In the genomic region with DNA sequence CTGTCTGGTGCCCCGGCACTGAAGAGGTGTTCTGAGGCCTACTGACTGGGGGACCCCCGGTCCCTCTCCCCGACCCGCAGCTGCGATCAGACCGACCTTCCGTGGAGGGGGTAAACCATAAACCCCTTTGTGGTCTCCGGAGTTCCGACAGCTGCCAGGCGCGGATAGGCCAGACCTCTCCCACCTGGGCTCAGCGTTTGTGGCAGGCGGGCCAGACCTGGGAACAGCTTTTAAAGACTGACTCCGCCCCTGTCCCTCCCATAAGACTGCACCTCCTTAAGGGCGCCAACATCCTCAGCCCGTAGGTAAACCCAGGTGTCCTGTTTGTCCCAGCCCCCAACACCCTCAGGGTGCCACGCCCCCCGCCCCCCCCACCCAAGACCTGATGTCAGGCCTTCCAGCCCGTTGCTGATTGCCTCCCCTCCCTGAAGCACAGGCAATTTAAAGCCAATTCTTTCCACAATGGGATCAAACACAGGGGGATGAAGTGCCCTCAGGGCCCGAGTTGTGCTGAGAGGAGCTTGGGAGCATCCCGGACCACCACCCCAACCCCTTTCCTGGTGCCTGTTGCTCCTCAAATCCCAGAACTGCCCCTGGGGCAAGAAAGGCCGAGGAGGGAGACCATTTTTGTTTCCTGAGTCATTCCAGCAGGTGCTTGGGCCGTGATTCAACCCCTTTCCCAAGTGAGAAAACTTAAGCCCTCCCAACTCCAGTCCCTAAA, we compare ENCODE assay signal across 8 cellular contexts. TPM values are rescaled to one million over a fixed set of nuclear protein-coding genes. Genes with fewer than 3 reads are reported as not detected.
DNase-seq lines count a peak whose midpoint lies in the region; ATAC-seq and TF ChIP-seq lines count a peak whose summit lies in the region.

Gene SOX15 (minus strand): TSS at position 204 of the 721 bp plus-strand sequence. CDS start 418 bp downstream, outside the sequence.

- H3K4me1 ChIP-seq in GM23338 (ENCODE audit: insufficient read depth): peaks cover 15% of the 10 kb centered on the region
- H3K4me1 ChIP-seq in right cardiac atrium (ENCODE audit: control insufficient read depth, insufficient read depth, low read length): no peaks in the 10 kb centered on the region

- H3K4me1 Mint-ChIP-seq in GM23338: peaks cover 38% of the 10 kb centered on the region
- H3K4me1 Mint-ChIP-seq in WTC11: peaks cover 30% of the 10 kb centered on the region

- peak within 1 kb of the TSS; percentile 88 for H3K4me3 ChIP-seq in GM23338
- no peak within 1 kb of the TSS for H3K4me3 ChIP-seq in right cardiac atrium (ENCODE audit: low read length)
- peak within 1 kb of the TSS; percentile 26 for H3K4me3 ChIP-seq in skeletal muscle cell (ENCODE audit: low read depth, low read length)

- POLR2A ChIA-PET in WTC11 (lab: Charles Lee): interaction anchor here (0.8 to 4.6 kb wide), 17 partner anchors 10 to 187 kb away, joined by 3 to 41 read pairs (median 4); partner anchors contain the start of genes ATP1B2, CD68, EFNB3 and SAT2

- CTCF ChIA-PET in WTC11 (lab: Charles Lee): interaction anchor here (0.7 to 4.3 kb wide), 49 partner anchors 8 to 600 kb away, joined by 3 to 61 read pairs (median 6); partner anchors contain the start of genes ACAP1, ATP1B2, BORCS6 and CD68

- H3K9me3 Mint-ChIP-seq in GM23338 (no peaks in the 10 kb centered on the region), WTC11 (no peaks in the 10 kb centered on the region)

- H3K27me3 ChIP-seq in GM23338 (ENCODE audit: insufficient read depth) (no peaks in the 10 kb centered on the region), right cardiac atrium (ENCODE audit: control insufficient read depth, insufficient read depth) (no peaks in the 10 kb centered on the region)

- DNase-seq in GM23338 (ENCODE audit: low spot score) (peak; percentile 82), WTC11 (ENCODE audit: low spot score) (peak; percentile 71), right cardiac atrium (no peak), skeletal muscle cell (ENCODE audit: low read depth) (no peak), NCI-H2107 (lab: John Stamatoyannopoulos, UW) (no peak), NCI-H1930 (lab: John Stamatoyannopoulos, UW) (no peak)

- ATAC-seq in GM23338 (peak; percentile 70), WTC11 (peak; percentile 60), right cardiac atrium (peak; percentile 1 to 3), HG03108 (IDR thresholded peaks at IDR 0.05; ENCODE audit: unreplicated experiment) (no peak), HG03280 (IDR thresholded peaks at IDR 0.05; ENCODE audit: unreplicated experiment) (no peak)

- TF ChIP-seq CTCF in GM23338 (conservative IDR thresholded peaks at IDR 0.05; ENCODE audit: low read depth in 2 of 2) (no peak), WTC11 (IDR thresholded peaks at IDR 0.05) (no peak)

- H3K36me3 ChIP-seq in GM23338 (ENCODE audit: insufficient read depth): peaks cover 30% of the 10 kb centered on the region

- H2AFZ ChIP-seq in GM23338: peak within 1 kb of the TSS; percentile 74; the same call in 1 of the 2 replicates

- no peaks in the 10 kb centered on the region for H3K9me3 ChIP-seq in right cardiac atrium (ENCODE audit: control insufficient read depth, low read length)

- H3K27me3 Mint-ChIP-seq in GM23338 (ENCODE audit: insufficient read depth, low read depth, poor library complexity): peaks cover 18% of the 10 kb centered on the region
- H3K27me3 Mint-ChIP-seq in WTC11 (ENCODE audit: low read depth): no peaks in the 10 kb centered on the region

- H3K4me2 ChIP-seq in GM23338: peak within 1 kb of the TSS; percentile 99

- H3K27ac Mint-ChIP-seq in GM23338 (peak within 1 kb of the TSS; percentile 96), WTC11 (peak within 1 kb of the TSS; percentile 97)

- no peaks in the 10 kb centered on the region for H3K9me2 ChIP-seq in GM23338 (ENCODE audit: insufficient read depth)

- H3K27ac ChIP-seq in GM23338 (ENCODE audit: low read depth) (peak within 1 kb of the TSS; percentile 97), right cardiac atrium (ENCODE audit: low read length) (peak within 1 kb of the TSS; percentile 26)

- H3K4me3 Mint-ChIP-seq in GM23338: peak within 1 kb of the TSS; percentile 69
- peak within 1 kb of the TSS; percentile 70 for H3K4me3 Mint-ChIP-seq in WTC11

- 64% methylated on average over 23 of the region's 23 CpGs for WGBS in right cardiac atrium

- peaks cover 37% of the 10 kb centered on the region for H3F3A ChIP-seq in GM23338 (replicated peaks; ENCODE audit: low read depth)

- H3K36me3 Mint-ChIP-seq in GM23338 (ENCODE audit: low read depth) (peaks cover 58% of the 10 kb centered on the region), WTC11 (peaks cover 43% of the 10 kb centered on the region)

- peaks cover 12% of the 10 kb centered on the region for H3K79me2 ChIP-seq in GM23338 (replicated peaks; ENCODE audit: insufficient read depth)

- intact Hi-C loops in right cardiac atrium (cut with DNase I): loop anchor here in 2 of 4 donors (10.0 kb wide), 2 partner anchors 95 to 235 kb away; partner anchors contain the start of genes KCTD11 (in 1 of the 2), TMEM95 (in 1 of the 2), TP53 (in 1 of the 2) and WRAP53 (in 1 of the 2)

- H4K20me1 ChIP-seq in GM23338 (replicated peaks; ENCODE audit: insufficient read depth): no peaks in the 10 kb centered on the region

TF ChIP-seq in GM23338, 12 proteins besides CTCF, POLR2A, EP300 and RAD21:
- TF ChIP-seq POLR2AphosphoS5 (IDR thresholded peaks at IDR 0.05; ENCODE audit: low read depth) (peak; percentile 76), ZNF114 (CRISPR knock-in tag; IDR thresholded peaks at IDR 0.05) (no peak)

TF ChIP-seq in WTC11, 78 proteins besides CTCF, POLR2A, EP300 and RAD21:
- TF ChIP-seq ZNF671 (CRISPR knock-in tag; IDR thresholded peaks at IDR 0.05): no peak
- TF ChIP-seq CREB1 (CRISPR knock-in tag; IDR thresholded peaks at IDR 0.05): no peak
- TF ChIP-seq OVOL2 (CRISPR knock-in tag; IDR thresholded peaks at IDR 0.05; ENCODE audit: borderline replicate concordance): no peak
- TF ChIP-seq RORB (CRISPR knock-in tag; IDR thresholded peaks at IDR 0.05): no peak
- no peak for TF ChIP-seq JAZF1 (CRISPR knock-in tag; IDR thresholded peaks at IDR 0.05)
- 0 out of 2 replicates have a peak, but pooled peaks have one; percentile 10 for TF ChIP-seq FOXK1 (CRISPR knock-in tag; IDR thresholded peaks at IDR 0.05)
- TF ChIP-seq, protein P1, sequence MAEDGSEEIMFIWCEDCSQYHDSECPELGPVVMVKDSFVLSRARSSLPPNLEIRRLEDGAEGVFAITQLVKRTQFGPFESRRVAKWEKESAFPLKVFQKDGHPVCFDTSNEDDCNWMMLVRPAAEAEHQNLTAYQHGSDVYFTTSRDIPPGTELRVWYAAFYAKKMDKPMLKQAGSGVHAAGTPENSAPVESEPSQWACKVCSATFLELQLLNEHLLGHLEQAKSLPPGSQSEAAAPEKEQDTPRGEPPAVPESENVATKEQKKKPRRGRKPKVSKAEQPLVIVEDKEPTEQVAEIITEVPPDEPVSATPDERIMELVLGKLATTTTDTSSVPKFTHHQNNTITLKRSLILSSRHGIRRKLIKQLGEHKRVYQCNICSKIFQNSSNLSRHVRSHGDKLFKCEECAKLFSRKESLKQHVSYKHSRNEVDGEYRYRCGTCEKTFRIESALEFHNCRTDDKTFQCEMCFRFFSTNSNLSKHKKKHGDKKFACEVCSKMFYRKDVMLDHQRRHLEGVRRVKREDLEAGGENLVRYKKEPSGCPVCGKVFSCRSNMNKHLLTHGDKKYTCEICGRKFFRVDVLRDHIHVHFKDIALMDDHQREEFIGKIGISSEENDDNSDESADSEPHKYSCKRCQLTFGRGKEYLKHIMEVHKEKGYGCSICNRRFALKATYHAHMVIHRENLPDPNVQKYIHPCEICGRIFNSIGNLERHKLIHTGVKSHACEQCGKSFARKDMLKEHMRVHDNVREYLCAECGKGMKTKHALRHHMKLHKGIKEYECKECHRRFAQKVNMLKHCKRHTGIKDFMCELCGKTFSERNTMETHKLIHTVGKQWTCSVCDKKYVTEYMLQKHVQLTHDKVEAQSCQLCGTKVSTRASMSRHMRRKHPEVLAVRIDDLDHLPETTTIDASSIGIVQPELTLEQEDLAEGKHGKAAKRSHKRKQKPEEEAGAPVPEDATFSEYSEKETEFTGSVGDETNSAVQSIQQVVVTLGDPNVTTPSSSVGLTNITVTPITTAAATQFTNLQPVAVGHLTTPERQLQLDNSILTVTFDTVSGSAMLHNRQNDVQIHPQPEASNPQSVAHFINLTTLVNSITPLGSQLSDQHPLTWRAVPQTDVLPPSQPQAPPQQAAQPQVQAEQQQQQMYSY (CRISPR knock-in tag; IDR thresholded peaks at IDR 0.05): no peak
- TF ChIP-seq, protein P2, sequence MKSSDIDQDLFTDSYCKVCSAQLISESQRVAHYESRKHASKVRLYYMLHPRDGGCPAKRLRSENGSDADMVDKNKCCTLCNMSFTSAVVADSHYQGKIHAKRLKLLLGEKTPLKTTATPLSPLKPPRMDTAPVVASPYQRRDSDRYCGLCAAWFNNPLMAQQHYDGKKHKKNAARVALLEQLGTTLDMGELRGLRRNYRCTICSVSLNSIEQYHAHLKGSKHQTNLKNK (CRISPR knock-in tag; IDR thresholded peaks at IDR 0.05): no peak

RNA-seq across cellular contexts. Expression of gene SOX15, which starts in this region (rescaled TPM):
- 23.6 and 43.0 TPM in 2 replicates for total RNA-seq in GM23338 (2014; rRNA removed; shearing (Covaris generic))
- polyA plus RNA-seq in GM23338 (2016; fragmentation: Nextera tagmentation; extraction: Ambion mirVana) (29.9 and 37.7 TPM in 2 replicates), right cardiac atrium (7.0 TPM)
- total RNA-seq in WTC11 (2021) (15.2 to 19.9 TPM (median 17.5 TPM) in 3 replicates), right cardiac atrium (1 to 10 TPM; 5.4 to 6.2 (median 5.9) TPM)

Comparison
In these comparisons a context has a peak if more than half of its experiments do, and no peak if none do; other contexts are left out.
1. ATAC-seq: peak in GM23338 (single experiment), WTC11 (single experiment) and right cardiac atrium (2 of 2); none in HG03108 (single experiment) and HG03280 (single experiment).
2. DNase-seq: peak in GM23338 (single experiment) and WTC11 (single experiment); none in right cardiac atrium (0 of 3), skeletal muscle cell (single experiment), NCI-H2107 (single experiment) and NCI-H1930 (0 of 2).